Comparison of ENCODE assay signal across 8 cellular contexts in the genomic region with DNA sequence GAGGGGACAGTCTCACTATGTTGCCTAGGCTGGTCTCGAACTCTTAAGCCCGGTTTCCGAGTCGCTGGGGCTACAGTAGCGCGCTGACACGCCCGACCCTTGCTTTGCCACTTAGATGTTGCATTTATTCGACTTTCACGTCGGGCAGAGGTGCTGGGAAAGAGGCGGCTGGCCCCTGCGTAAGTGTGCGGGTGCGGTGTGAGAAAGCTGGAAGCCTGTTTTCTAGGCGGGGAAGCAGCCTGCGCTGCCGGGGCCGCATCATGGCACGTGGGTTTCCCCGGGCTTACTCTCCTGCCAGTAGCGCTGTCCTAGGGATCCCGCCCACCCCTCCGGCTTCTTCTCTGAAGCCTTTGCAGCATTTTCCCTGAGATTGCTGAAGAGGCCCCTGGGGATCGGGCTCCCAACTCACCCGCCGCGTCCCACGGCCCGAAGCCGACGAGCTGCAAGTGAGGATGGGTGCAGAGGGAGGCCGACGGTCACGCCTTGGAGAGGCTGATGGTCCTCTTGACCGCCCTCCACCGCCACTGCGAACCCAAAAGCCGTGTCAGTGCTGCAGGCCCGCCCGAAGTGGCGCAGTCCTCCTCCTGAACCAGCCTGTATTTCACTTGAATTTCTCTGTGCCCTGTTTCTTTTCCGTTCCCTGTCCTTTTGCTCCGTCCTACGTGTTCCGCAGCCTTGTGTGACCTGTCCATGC. TPM values are rescaled to one million over a fixed set of nuclear protein-coding genes. Genes with fewer than 3 reads are reported as not detected.
DNase-seq lines count a peak whose midpoint lies in the region; ATAC-seq and TF ChIP-seq lines count a peak whose summit lies in the region.

No MANE protein-coding gene starts in this region.

- H3K36me3 ChIP-seq in BJ (ENCODE audit: control insufficient read depth, insufficient read depth, low read length): no peaks in the 10 kb centered on the region
- no peaks in the 10 kb centered on the region for H3K36me3 ChIP-seq in HAP-1 (replicated peaks)
- no peaks in the 10 kb centered on the region for H3K36me3 ChIP-seq in SJSA1
- H3K36me3 ChIP-seq in mammary epithelial cell (ENCODE audit: insufficient read depth, low read length): no peaks in the 10 kb centered on the region

- H3K9me3 ChIP-seq in HAP-1 (no peaks in the 10 kb centered on the region), SJSA1 (replicated peaks) (no peaks in the 10 kb centered on the region), mammary epithelial cell (replicated peaks; ENCODE audit: insufficient read depth, low read length) (no peaks in the 10 kb centered on the region)

- in situ Hi-C loops in HAP-1 (cut with MboI; ENCODE audit: low sequenced_read_pairs): no loop called here
- in situ Hi-C loops in mammary epithelial cell (cut with MboI; ENCODE audit: low sequenced_read_pairs in 2 of 2): no loop called here

- POLR2A ChIA-PET in BJ (lab: Charles Lee): no interaction called here

- no peaks in the 10 kb centered on the region for H3K79me2 ChIP-seq in mammary epithelial cell (ENCODE audit: insufficient read depth, low read length)

- TF ChIP-seq CTCF in BJ (IDR thresholded peaks at IDR 0.05; ENCODE audit: insufficient read depth, low read depth, low read length) (peak; percentile 12; the same call in 1 of the 2 replicates), mammary epithelial cell (conservative IDR thresholded peaks at IDR 0.05 in 1 of 2, IDR thresholded peaks at IDR 0.05 in 1 of 2; ENCODE audit: extremely low read depth in 1 of 2, insufficient read depth in 1 of 2, low read depth in 1 of 2, low read length in 2 of 2) (no peak)

- H3K27me3 ChIP-seq in BJ (ENCODE audit: control insufficient read depth, insufficient read depth, low read length): peaks cover 2% of the 10 kb centered on the region; the same call in 1 of the 2 replicates
- no peaks in the 10 kb centered on the region for H3K27me3 ChIP-seq in HAP-1 (ENCODE audit: low read depth)
- H3K27me3 ChIP-seq in SJSA1 (replicated peaks): no peaks in the 10 kb centered on the region
- peaks cover 2% of the 10 kb centered on the region for H3K27me3 ChIP-seq in mammary epithelial cell (ENCODE audit: insufficient read depth, low read length)

- peak overlapping the region; percentile 89 for H3K4me2 ChIP-seq in mammary epithelial cell (ENCODE audit: insufficient read depth, low read depth, low read length)

- peak overlapping the region; percentile 89 for H2AFZ ChIP-seq in mammary epithelial cell (ENCODE audit: low read depth, low read length)

- no peak overlapping the region for H3K27ac ChIP-seq in SJSA1
- H3K27ac ChIP-seq in mammary epithelial cell (ENCODE audit: insufficient read depth, low read depth, low read length): no peak overlapping the region

- WGBS in mammary epithelial cell (ENCODE audit: low coverage, missing lambda C conversion rate): 1% methylated on average over 16 of the region's 46 CpGs

- H3K4me3 ChIP-seq in BJ (ENCODE audit: low read depth, low read length): peak overlapping the region; percentile 33
- H3K4me3 ChIP-seq in HAP-1: peak overlapping the region; percentile 39
- H3K4me3 ChIP-seq in SJSA1: peak overlapping the region; percentile 28
- H3K4me3 ChIP-seq in mammary epithelial cell (replicated peaks in 1 of 3; ENCODE audit: insufficient read depth in 1 of 3, low read depth in 2 of 3, low read length in 3 of 3): peak overlapping the region; percentile 18 to 53 (median 46)

- H3K4me1 ChIP-seq in HAP-1 (peaks cover 6% of the 10 kb centered on the region; the same call in 1 of the 2 replicates), SJSA1 (replicated peaks) (peaks cover 21% of the 10 kb centered on the region), mammary epithelial cell (ENCODE audit: insufficient read depth, low read length) (peaks cover 15% of the 10 kb centered on the region)

- dilution Hi-C loops in mammary epithelial cell (cut with HindIII; ENCODE audit: low sequenced_read_pairs): no loop called here

- CTCF ChIA-PET in BJ (lab: Yijun Ruan, JAX) (interaction anchor here (0.9 to 1.5 kb wide), 2 partner anchors 10 to 33 kb away, joined by 4 read pairs; no protein-coding TSS in a partner anchor), mammary epithelial cell (lab: Charles Lee; ENCODE audit: low non-redundant PET) (no interaction called here)

- BruUV-seq in mammary epithelial cell (replicated peaks; lab: Mats Ljungman, UMichigan): no TSS peak

- no peaks in the 10 kb centered on the region for H4K20me1 ChIP-seq in mammary epithelial cell (ENCODE audit: insufficient read depth, low read length)

- peak overlapping the region; percentile 15 for H3K9ac ChIP-seq in mammary epithelial cell (ENCODE audit: insufficient read depth, low read length)

- DNase-seq in BJ (ENCODE audit: low read depth) (no peak), HAP-1 (ENCODE audit: low spot score in 2 of 2) (peak in 1 of 2 experiments; percentile 81), SJSA1 (ENCODE audit: low read depth in 1 of 2, low spot score in 2 of 2) (peak; percentile 78 to 86), mammary epithelial cell (peak; percentile 58), left colon (peak in 1 of 2 donors; percentile 56), HuH-7.5 (ENCODE audit: low spot score) (no peak)
- peak in 2 of 3 donors; percentile 31 to 38 for DNase-seq in stimulated activated CD4-positive, alpha-beta T cell treated with anti-CD3 and anti-CD28 coated beads, TNF-alpha, amount 100 ng/mL, for 1 hour (ENCODE audit: low read depth in 3 of 3, low spot score in 1 of 3)

- ATAC-seq in left colon: peak; percentile 27
- no peak for ATAC-seq in HG02852 (IDR thresholded peaks at IDR 0.05; ENCODE audit: unreplicated experiment)

- intact Hi-C loops in mammary epithelial cell (cut with micrococcal nuclease) (no loop called here), left colon (cut with DNase I, micrococcal nuclease) (no loop called here)

RNA-seq across cellular contexts. Expression of gene TRIM41, which starts 5.8 kb away (rescaled TPM):
- polyA plus RNA-seq in BJ (2011; rRNA removed): 15.2 and 15.9 TPM in 2 replicates
- polyA minus RNA-seq in BJ (2011; rRNA and poly(A)+ RNA removed): 5.5 and 8.2 TPM in 2 replicates
- 10.6 and 14.0 TPM in 2 replicates for total RNA-seq in SJSA1 (2014; rRNA removed; shearing (Covaris generic))
- total RNA-seq in mammary epithelial cell: 10 to 100 TPM; 10.3 to 30.6 TPM
- polyA plus RNA-seq in mammary epithelial cell: 10.1 TPM
- polyA minus RNA-seq in mammary epithelial cell: 10.5 TPM
- total RNA-seq in left colon: 10 to 100 TPM; 21.5 to 32.0 TPM

RNA-seq across cellular contexts. Expression of gene TRIM7, which starts 12.3 kb away (rescaled TPM):
- polyA plus RNA-seq in BJ (2011; rRNA removed): 3.2 and 3.9 TPM in 2 replicates
- polyA minus RNA-seq in BJ (2011; rRNA and poly(A)+ RNA removed): 0.71 and 0.77 TPM in 2 replicates
- total RNA-seq in SJSA1 (2014; rRNA removed; shearing (Covaris generic)): 28.0 and 45.2 TPM in 2 replicates
- 10 to 100 TPM in 1 of 2 donors, 1 to 10 TPM in 1; 6.3 to 31.4 TPM for total RNA-seq in mammary epithelial cell
- 18.8 TPM for polyA plus RNA-seq in mammary epithelial cell
- polyA minus RNA-seq in mammary epithelial cell: 6.6 TPM
- 10 to 100 TPM in 1 of 2 donors, 1 to 10 TPM in 1; 5.8 to 14.2 TPM for total RNA-seq in left colon

RNA-seq across cellular contexts. Expression of gene RACK1, which starts 26.4 kb away (rescaled TPM):
- 6,186 and 8,520 TPM in 2 replicates for polyA plus RNA-seq in BJ (2011; rRNA removed)
- 5,808 and 12,219 TPM in 2 replicates for polyA minus RNA-seq in BJ (2011; rRNA and poly(A)+ RNA removed)
- 2,705 and 2,892 TPM in 2 replicates for total RNA-seq in SJSA1 (2014; rRNA removed; shearing (Covaris generic))
- total RNA-seq in mammary epithelial cell: 1,000 to 10,000 TPM; 2,031 to 4,986 TPM
- polyA plus RNA-seq in mammary epithelial cell: 4,579 TPM
- polyA minus RNA-seq in mammary epithelial cell: 7,221 TPM
- total RNA-seq in left colon: 1,000 to 10,000 TPM; 1,192 to 1,207 TPM

RNA-seq across cellular contexts. Expression of gene TRIM52, which starts 43.7 kb away (rescaled TPM):
- polyA plus RNA-seq in BJ (2011; rRNA removed): 6.3 and 6.7 TPM in 2 replicates
- polyA minus RNA-seq in BJ (2011; rRNA and poly(A)+ RNA removed): 5.7 and 6.4 TPM in 2 replicates
- total RNA-seq in SJSA1 (2014; rRNA removed; shearing (Covaris generic)): 2.4 and 5.2 TPM in 2 replicates
- 1 to 10 TPM; 5.7 to 6.0 TPM for total RNA-seq in mammary epithelial cell
- polyA plus RNA-seq in mammary epithelial cell: 3.3 TPM
- polyA minus RNA-seq in mammary epithelial cell: not detected
- total RNA-seq in left colon: 10 to 100 TPM; 11.4 to 13.1 TPM

Comparison
In these comparisons a context has a peak if more than half of its experiments do, and no peak if none do; other contexts are left out.
1. DNase-seq: peak in SJSA1 (2 of 2), mammary epithelial cell (single experiment) and stimulated activated CD4-positive, alpha-beta T cell treated with anti-CD3 and anti-CD28 coated beads, TNF-alpha, amount 100 ng/mL, for 1 hour (2 of 3); none in BJ (single experiment) and HuH-7.5 (single experiment).
2. Peak in every context shown above with its lines, with median percentiles within 50 percentile points of each other: H3K4me3 ChIP-seq.